Comparison of ENCODE assay signal across 9 cellular contexts in genomic region chr11:2884424-2884815, GRCh38. TPM values are rescaled to one million over a fixed set of nuclear protein-coding genes. Genes with fewer than 3 reads are reported as not detected.
DNase-seq lines count a peak whose midpoint lies in the region; TF ChIP-seq lines count a peak whose summit lies in the region.
"Had no signal": no experiment of that assay in that cellular context is flagged by ENCODE, and none has a peak within 500 bp of the region (broad histone marks: within the 10 kb centered on the region; RNA-seq: fewer than 3 reads in every experiment).

No MANE protein-coding gene starts in this region.

- H3K14ac ChIP-seq in H9 (ENCODE audit: insufficient read depth, low read length), result no peak overlapping the region

- H3K4me3 Mint-ChIP-seq in chondrocyte (ENCODE audit: unreplicated experiment) (no peak overlapping the region), H9 (no peak overlapping the region)
- H3K4me3 Mint-ChIP-seq in activated naive CD4-positive, alpha-beta T cell treated with anti-CD3 and anti-CD28 coated beads for 36 hours, result no peak overlapping the region

- CTCF ChIA-PET in activated naive CD4-positive, alpha-beta T cell treated with anti-CD3 and anti-CD28 coated beads for 36 hours (lab: Charles Lee), result interaction anchor here (11.3 kb wide), 1 partner anchor 350 kb away, joined by 280 read pairs; no protein-coding TSS in a partner anchor

- H3K27ac Mint-ChIP-seq in chondrocyte (ENCODE audit: unreplicated experiment) (no peak overlapping the region), H9 (no peak overlapping the region)
- H3K27ac Mint-ChIP-seq in activated naive CD4-positive, alpha-beta T cell treated with anti-CD3 and anti-CD28 coated beads for 36 hours, result no peak overlapping the region
- H3K27ac Mint-ChIP-seq: activated B cell treated with CpG ODN at 0.5 μM for 24 hours had no signal

- H3K4me1 Mint-ChIP-seq in chondrocyte (ENCODE audit: low read depth) (peaks cover 22% of the 10 kb centered on the region), H9 (peaks cover 22 to 26% of the 10 kb centered on the region in 2 experiments)
- no peaks in the 10 kb centered on the region for H3K4me1 Mint-ChIP-seq in activated naive CD4-positive, alpha-beta T cell treated with anti-CD3 and anti-CD28 coated beads for 36 hours (ENCODE audit: low read depth)

- H2BK15ac ChIP-seq in H9 (ENCODE audit: low read depth, low read length), result no peak overlapping the region

- H4K5ac ChIP-seq in H9 (ENCODE audit: insufficient read length, low read depth, low read length), result no peak overlapping the region

- H3K79me1 ChIP-seq in H9 (ENCODE audit: insufficient read depth, low read depth, low read length, poor library complexity, severe bottlenecking), result no peaks in the 10 kb centered on the region

- intact Hi-C loops in activated naive CD4-positive, alpha-beta T cell treated with anti-CD3 and anti-CD28 coated beads for 36 hours (cut with micrococcal nuclease), result no loop called here

- H3K9ac ChIP-seq in skeletal muscle tissue (ENCODE audit: low read depth in 1 of 3, low read length in 3 of 3) (peak overlapping the region in 2 of 3 donors; percentile 62 to 78), H9 (ENCODE audit: extremely low read depth, insufficient read length, low read length) (no peak overlapping the region)

- H3K9me3 Mint-ChIP-seq in chondrocyte (ENCODE audit: low read depth) (no peaks in the 10 kb centered on the region), H9 (no peaks in the 10 kb centered on the region)
- H3K9me3 Mint-ChIP-seq in activated naive CD4-positive, alpha-beta T cell treated with anti-CD3 and anti-CD28 coated beads for 36 hours, result no peaks in the 10 kb centered on the region
- H3K9me3 Mint-ChIP-seq: activated B cell treated with CpG ODN at 0.5 μM for 24 hours had no signal

- peak overlapping the region; percentile 35 for H3K4me3 ChIP-seq in HAP-1
- H3K4me3 ChIP-seq in astrocyte of the cerebellum (ENCODE audit: low read depth, low read length), result peak overlapping the region; percentile 64
- H3K4me3 ChIP-seq in iPS DF 6.9 (ENCODE audit: low read length), result peak overlapping the region; percentile 53; the same call in 1 of the 2 replicates
- peak overlapping the region in 2 of 3 donors; percentile 61 to 74 for H3K4me3 ChIP-seq in skeletal muscle tissue (ENCODE audit: low read length in 3 of 3)

- no peak for TF ChIP-seq CTCF in astrocyte of the cerebellum (IDR thresholded peaks at IDR 0.05; ENCODE audit: low read depth, low read length, missing control alignments)
- TF ChIP-seq CTCF in chondrocyte (IDR thresholded peaks at IDR 0.05), result no peak
- no peak for TF ChIP-seq CTCF in H9 (conservative IDR thresholded peaks at IDR 0.05)

- no peaks in the 10 kb centered on the region for H3K27me3 Mint-ChIP-seq in chondrocyte (ENCODE audit: low read depth)
- peaks cover 82% of the 10 kb centered on the region for H3K27me3 Mint-ChIP-seq in H9 (ENCODE audit: low read depth)
- peaks cover 3% of the 10 kb centered on the region for H3K27me3 Mint-ChIP-seq in activated naive CD4-positive, alpha-beta T cell treated with anti-CD3 and anti-CD28 coated beads for 36 hours (ENCODE audit: low read depth)

- no peak overlapping the region for H3K56ac ChIP-seq in H9 (ENCODE audit: insufficient read length, low read depth, low read length)

- no peak overlapping the region for H2AK5ac ChIP-seq in H9 (ENCODE audit: insufficient read length, low read length)

- H3T11ph ChIP-seq in H9 (ENCODE audit: low read length), result no peak overlapping the region

- H3K4me1 ChIP-seq in HAP-1, result peaks cover 7% of the 10 kb centered on the region
- peaks cover 7% of the 10 kb centered on the region for H3K4me1 ChIP-seq in iPS DF 6.9 (ENCODE audit: control insufficient read depth, insufficient read depth, low read length)
- peaks cover 17 to 33% (median 28%) of the 10 kb centered on the region in 3 donors for H3K4me1 ChIP-seq in skeletal muscle tissue (ENCODE audit: control insufficient read depth in 3 of 3, insufficient read depth in 3 of 3, low read length in 3 of 3)
- H3K4me1 ChIP-seq in H9 (ENCODE audit: insufficient read depth, low read length), result no peaks in the 10 kb centered on the region; the same call in 1 of the 2 replicates

- H3K4me2 ChIP-seq in H9 (ENCODE audit: insufficient read depth, insufficient read length, low read length), result no peak overlapping the region

- no peak overlapping the region for H2BK120ac ChIP-seq in H9 (ENCODE audit: low read depth, low read length, poor library complexity, severe bottlenecking)

- no peak overlapping the region for H3K4ac ChIP-seq in H9 (ENCODE audit: low read depth, low read length)

- DNase-seq in HAP-1 (ENCODE audit: low spot score in 2 of 2) (peak; percentile 15 to 66), astrocyte of the cerebellum (ENCODE audit: low read depth) (no peak), iPS DF 6.9 (ENCODE audit: low read depth, low spot score) (no peak), chondrocyte (ENCODE audit: low spot score) (no peak), H9 (no peak)
- no peak for DNase-seq in stimulated activated naive CD4-positive, alpha-beta T cell treated with Interleukin-2 at 50 U/mL for 16 hours (lab: John Stamatoyannopoulos, UW)
- no peak for DNase-seq in activated naive CD4-positive, alpha-beta T cell treated with anti-CD3 and anti-CD28 coated beads for 36 hours

- H3K36me3 ChIP-seq in HAP-1 (replicated peaks) (no peaks in the 10 kb centered on the region), iPS DF 6.9 (ENCODE audit: control insufficient read depth, insufficient read depth, low read length) (no peaks in the 10 kb centered on the region), skeletal muscle tissue (ENCODE audit: control insufficient read depth in 3 of 3, insufficient read depth in 3 of 3, low read length in 3 of 3) (no peaks in the 10 kb centered on the region)

- WGBS in iPS DF 6.9 (ENCODE audit: insufficient coverage, insufficient read length), result no CpG with 5 or more reads among the region's 52 CpGs
- no CpG with 5 or more reads among the region's 52 CpGs for WGBS in H9 (ENCODE audit: extremely low coverage, insufficient read length, low lambda C conversion rate)

- in situ Hi-C loops in HAP-1 (cut with MboI; ENCODE audit: low sequenced_read_pairs) (loop anchor here (25.0 kb wide), 1 partner anchor 697 kb away; no protein-coding TSS in a partner anchor), astrocyte of the cerebellum (cut with HindIII; ENCODE audit: low sequenced_read_pairs) (no loop called here)

- H3K27me3 ChIP-seq in HAP-1 (ENCODE audit: low read depth), result no peaks in the 10 kb centered on the region
- peaks cover 7% of the 10 kb centered on the region; the same call in 1 of the 2 replicates for H3K27me3 ChIP-seq in iPS DF 6.9 (ENCODE audit: control insufficient read depth, insufficient read depth, low read length)
- H3K27me3 ChIP-seq in skeletal muscle tissue (ENCODE audit: control insufficient read depth in 3 of 3, insufficient read depth in 3 of 3, low read length in 3 of 3), result no peaks in the 10 kb centered on the region
- H3K27me3 ChIP-seq in H9 (ENCODE audit: insufficient read depth, low read length), result peaks cover 4% of the 10 kb centered on the region; the same call in 1 of the 2 replicates

- no peak overlapping the region for H4K8ac ChIP-seq in H9 (replicated peaks; ENCODE audit: insufficient read length, low read depth, low read length)

- H4K20me1 ChIP-seq in H9 (ENCODE audit: control insufficient read depth, insufficient read depth, insufficient read length), result no peaks in the 10 kb centered on the region

- H2AFZ ChIP-seq in H9 (ENCODE audit: low read length), result no peak overlapping the region

- no peak overlapping the region for H4K91ac ChIP-seq in H9 (ENCODE audit: insufficient read length, low read depth, low read length)

- no peak overlapping the region for H3K23ac ChIP-seq in H9 (ENCODE audit: insufficient read length, low read depth, low read length)

- H3K18ac ChIP-seq in H9 (ENCODE audit: insufficient read length, low read depth, low read length), result no peak overlapping the region

- H3K27ac ChIP-seq in iPS DF 6.9 (ENCODE audit: low read length), result no peak overlapping the region
- peak overlapping the region; percentile 73 for H3K27ac ChIP-seq in skeletal muscle tissue (ENCODE audit: low read depth, low read length)
- H3K27ac ChIP-seq in H9 (ENCODE audit: insufficient read length, low read depth, low read length), result no peak overlapping the region

- no peak overlapping the region for H2BK12ac ChIP-seq in H9 (ENCODE audit: insufficient read length, low read depth, low read length)

- H3K9me3 ChIP-seq in HAP-1 (no peaks in the 10 kb centered on the region), iPS DF 6.9 (ENCODE audit: control insufficient read depth, insufficient read depth, low read length) (no peaks in the 10 kb centered on the region), skeletal muscle tissue (ENCODE audit: control insufficient read depth in 3 of 3, low read length in 3 of 3) (no peaks in the 10 kb centered on the region), H9 (ENCODE audit: control insufficient read depth, low read depth, low read length) (no peaks in the 10 kb centered on the region)

- no peak overlapping the region for H2BK5ac ChIP-seq in H9 (ENCODE audit: insufficient read length, low read length)

- H3K79me2 ChIP-seq in H9 (ENCODE audit: insufficient read depth, low read length), result no peaks in the 10 kb centered on the region

- H2BK20ac ChIP-seq in H9 (ENCODE audit: low read depth, low read length, poor library complexity, severe bottlenecking), result no peak overlapping the region

- H3K36me3 Mint-ChIP-seq in chondrocyte (ENCODE audit: low read depth) (peaks cover 2% of the 10 kb centered on the region), H9 (ENCODE audit: insufficient read depth in 1 of 3, low read depth in 3 of 3) (peaks cover 0 to 6% (median 5%) of the 10 kb centered on the region in 3 experiments; a peak in 4 of 7 replicates)
- H3K36me3 Mint-ChIP-seq in activated naive CD4-positive, alpha-beta T cell treated with anti-CD3 and anti-CD28 coated beads for 36 hours (ENCODE audit: low read depth), result no peaks in the 10 kb centered on the region

- no peaks in the 10 kb centered on the region for H3K23me2 ChIP-seq in H9 (ENCODE audit: insufficient read length, low read depth, low read length, poor library complexity, severe bottlenecking)

RNA-seq across cellular contexts. Expression of gene CDKN1C, which starts 1.2 kb away (rescaled TPM):
- total RNA-seq in skeletal muscle tissue (209 TPM), chondrocyte (5.4 to 15.7 TPM (median 14.6 TPM) in 3 replicates), H9 (2021) (15.4 and 17.8 TPM in 2 replicates)
- total RNA-seq in activated naive CD4-positive, alpha-beta T cell treated with anti-CD3 and anti-CD28 coated beads for 36 hours, result under 1 TPM; 0.17 to 0.26 TPM

RNA-seq across cellular contexts. Expression of gene PHLDA2, which starts 44.8 kb away (rescaled TPM):
- not detected for total RNA-seq in skeletal muscle tissue
- 63.9 to 69.0 TPM (median 64.4 TPM) in 3 replicates for total RNA-seq in chondrocyte
- 41.5 and 42.8 TPM in 2 replicates for total RNA-seq in H9 (2021)
- 1 to 10 TPM; 2.8 to 3.6 TPM for total RNA-seq in activated naive CD4-positive, alpha-beta T cell treated with anti-CD3 and anti-CD28 coated beads for 36 hours

Comparison
In these comparisons a context has a peak if more than half of its experiments do, and no peak if none do; other contexts are left out.
1. DNase-seq: peak in HAP-1 (2 of 2); none in astrocyte of the cerebellum (single experiment), iPS DF 6.9 (single experiment), chondrocyte (single experiment), H9 (single experiment), stimulated activated naive CD4-positive, alpha-beta T cell treated with Interleukin-2 at 50 U/mL for 16 hours (single experiment) and activated naive CD4-positive, alpha-beta T cell treated with anti-CD3 and anti-CD28 coated beads for 36 hours (single experiment).
2. RNA of gene CDKN1C, which starts 1.2 kb away (total RNA-seq): 209 TPM in skeletal muscle tissue (single experiment); 15.4 to 17.8 TPM in H9, 5.4 to 15.7 TPM in chondrocyte and 0.17 to 0.26 TPM in activated naive CD4-positive, alpha-beta T cell treated with anti-CD3 and anti-CD28 coated beads for 36 hours; every median in the first group is over 10 times any median in the second.
3. Peak in every context shown above with its lines, with median percentiles within 50 percentile points of each other: H3K4me3 ChIP-seq.